ENCODE assay signal across 26 cellular contexts in genomic region chr11:74470526-74470925, GRCh38. TPM values are rescaled to one million over a fixed set of nuclear protein-coding genes. Genes with fewer than 3 reads are reported as not detected.
A peak's percentile ranks its signal among the peaks of the same experiment; 100 is the strongest.
DNase-seq lines count a peak whose midpoint lies in the region; ATAC-seq and TF ChIP-seq lines count a peak whose summit lies in the region.
"Had no signal": no experiment of that assay in that cellular context is flagged by ENCODE, and none has a peak within 500 bp of the region (broad histone marks: within the 10 kb centered on the region; RNA-seq: fewer than 3 reads in every experiment).

No MANE protein-coding gene starts in this region.

- no peaks in the 10 kb centered on the region for H3K27me3 ChIP-seq in BE2C
- H3K27me3 ChIP-seq: left lung, neutrophil had no signal

- no peak overlapping the region for H3K4me3 ChIP-seq in BE2C (ENCODE audit: low read depth, low read length)
- no peak overlapping the region for H3K4me3 ChIP-seq in SK-N-MC
- H3K4me3 ChIP-seq: GM12878, left lung had no signal

- ATAC-seq in GM19324 (IDR thresholded peaks at IDR 0.05; ENCODE audit: low FRiP score, unreplicated experiment), result no peak
- no peak for ATAC-seq in HG03354 (IDR thresholded peaks at IDR 0.05; ENCODE audit: poor library complexity, severe bottlenecking, unreplicated experiment)
- ATAC-seq: GM12878, left lung, PC-3, WTC11 had no signal

- no peak for TF ChIP-seq CTCF in BE2C (IDR thresholded peaks at IDR 0.05; ENCODE audit: low read depth, low read length)

- no peaks in the 10 kb centered on the region for H3K9me3 ChIP-seq in BE2C
- no peaks in the 10 kb centered on the region for H3K9me3 ChIP-seq in SK-N-MC (ENCODE audit: low read depth, low read length)
- H3K9me3 ChIP-seq: left lung, neutrophil had no signal

- H3K27ac ChIP-seq in SK-N-MC, result peak overlapping the region; percentile 99
- H3K27ac ChIP-seq: HL-60, left lung, neutrophil had no signal

- H3K4me1 ChIP-seq in BE2C, result no peaks in the 10 kb centered on the region; the same call in 1 of the 2 replicates

- H3K36me3 ChIP-seq in BE2C, result no peaks in the 10 kb centered on the region
- H3K36me3 ChIP-seq in SK-N-MC (ENCODE audit: insufficient read depth, low read length), result peaks cover 6% of the 10 kb centered on the region; the same call in 1 of the 2 replicates
- H3K36me3 ChIP-seq: left lung, neutrophil had no signal

- peak; percentile 46 for DNase-seq in BE2C
- DNase-seq in DMS79 (lab: John Stamatoyannopoulos, UW), result peak; percentile 91
- DNase-seq in NCI-H2171 (lab: John Stamatoyannopoulos, UW), result peak; percentile 79
- no peak for DNase-seq in SK-N-MC (ENCODE audit: low read depth, low spot score)
- no peak for DNase-seq in NCI-H526 (lab: John Stamatoyannopoulos, UW)
- DNase-seq in activated CD4-positive, alpha-beta T cell treated with anti-CD3 and anti-CD28 coated beads for 48 hours, result no peak
- DNase-seq: activated CD4-positive, alpha-beta T cell treated with anti-CD3 and anti-CD28 coated beads, Interleukin-2, amount 50 U/mL, for 4 hours; activated naive CD4-positive, alpha-beta T cell treated with anti-CD3 and anti-CD28 coated beads, Interleukin-2, amount 50 U/mL, for 16 hours; amniotic stem cell; C1 segment of cervical spinal cord; Calu3; EL; Karpas-422; left lung; mesenchymal stem cell; NCI-H2081 treated with DMSO at 0.1 percent for 48 hours; NCI-H774; PC-3; stimulated activated naive CD4-positive, alpha-beta T cell treated with Interleukin-2 at 50 U/mL for 16 hours; T1000 had no signal

- H3K9ac ChIP-seq in SK-N-MC (ENCODE audit: insufficient read length), result no peak overlapping the region

RNA-seq across cellular contexts. Expression of gene KCNE3, which starts 3.2 kb away (rescaled TPM):
- polyA plus RNA-seq in BE2C (2012; ENCODE audit: insufficient read depth, insufficient read length, low read depth), result not detected
- polyA plus RNA-seq: GM12878 had no signal

RNA-seq across cellular contexts. Expression of gene LIPT2, which starts 23.0 kb away (rescaled TPM):
- 1.6 TPM for polyA plus RNA-seq in BE2C (2012; ENCODE audit: insufficient read depth, insufficient read length, low read depth)

Comparison
In these comparisons a context has a peak if more than half of its experiments do, and no peak if none do; other contexts are left out.
1. DNase-seq: peak in BE2C (single experiment), DMS79 (single experiment) and NCI-H2171 (single experiment); none in SK-N-MC (single experiment), NCI-H526 (0 of 2) and activated CD4-positive, alpha-beta T cell treated with anti-CD3 and anti-CD28 coated beads for 48 hours (single experiment).